Comparison of ENCODE assay signal across 11 cellular contexts in genomic region chr4:180960758-180961401, GRCh38.
DNase-seq lines count a peak whose midpoint lies in the region; TF ChIP-seq lines count a peak whose summit lies in the region.
"Had no signal": no experiment of that assay in that cellular context is flagged by ENCODE, and none has a peak within 500 bp of the region (broad histone marks: within the 10 kb centered on the region; RNA-seq: fewer than 3 reads in every experiment).

No MANE protein-coding gene starts in this region.

- TF ChIP-seq POLR2A in stomach (IDR thresholded peaks at IDR 0.05): no peak

- no peak overlapping the region for H3K4me3 Mint-ChIP-seq in endodermal cell
- H3K4me3 Mint-ChIP-seq in neural progenitor cell: no peak overlapping the region
- H3K4me3 Mint-ChIP-seq: activated naive CD8-positive, alpha-beta T cell treated with anti-CD3 and anti-CD28 coated beads, Interleukin-2, amount 50 U/mL, for 24 hours had no signal

- no peaks in the 10 kb centered on the region for H3K9me3 Mint-ChIP-seq in endodermal cell
- H3K9me3 Mint-ChIP-seq in neural progenitor cell: no peaks in the 10 kb centered on the region
- H3K9me3 Mint-ChIP-seq: activated naive CD8-positive, alpha-beta T cell treated with anti-CD3 and anti-CD28 coated beads, Interleukin-2, amount 50 U/mL, for 24 hours had no signal

- no peaks in the 10 kb centered on the region for H3F3A ChIP-seq in neural progenitor cell (ENCODE audit: low read depth)

- H3K27me3 Mint-ChIP-seq in endodermal cell (ENCODE audit: insufficient read depth) (no peaks in the 10 kb centered on the region), neural progenitor cell (ENCODE audit: insufficient read depth, low read depth) (no peaks in the 10 kb centered on the region)
- H3K27me3 Mint-ChIP-seq: activated naive CD8-positive, alpha-beta T cell treated with anti-CD3 and anti-CD28 coated beads, Interleukin-2, amount 50 U/mL, for 24 hours had no signal

- WGBS in endodermal cell (ENCODE audit: insufficient coverage in 1 of 2, insufficient read length in 1 of 2), 2 experiments: 85 to 100% methylated on average over 1 to 4 of the region's 4 CpGs
- WGBS in stomach, 5 donors: 69 to 80% (median 70%) methylated on average over 4 of the region's 4 CpGs

- H3K9me3 ChIP-seq in HAP-1: no peaks in the 10 kb centered on the region
- H3K9me3 ChIP-seq in endodermal cell (ENCODE audit: control insufficient read depth, low read length): no peaks in the 10 kb centered on the region
- no peaks in the 10 kb centered on the region for H3K9me3 ChIP-seq in neural progenitor cell (ENCODE audit: low read depth)
- no peaks in the 10 kb centered on the region for H3K9me3 ChIP-seq in ascending aorta
- no peaks in the 10 kb centered on the region for H3K9me3 ChIP-seq in stomach
- H3K9me3 ChIP-seq: Caco-2, vagina had no signal

- TF ChIP-seq CTCF in endodermal cell (conservative IDR thresholded peaks at IDR 0.05): peak; percentile 39
- peak; percentile 34 for TF ChIP-seq CTCF in neural progenitor cell (IDR thresholded peaks at IDR 0.05)
- no peak for TF ChIP-seq CTCF in ascending aorta (IDR thresholded peaks at IDR 0.05)
- TF ChIP-seq CTCF in stomach (IDR thresholded peaks at IDR 0.05): no peak

- H3K27me3 ChIP-seq in HAP-1 (ENCODE audit: low read depth) (no peaks in the 10 kb centered on the region), endodermal cell (ENCODE audit: control insufficient read depth, insufficient read depth, low read length, poor library complexity, severe bottlenecking) (no peaks in the 10 kb centered on the region), neural progenitor cell (no peaks in the 10 kb centered on the region), ascending aorta (no peaks in the 10 kb centered on the region), stomach (no peaks in the 10 kb centered on the region)
- H3K27me3 ChIP-seq: vagina had no signal

- H3K36me3 ChIP-seq in HAP-1 (replicated peaks): no peaks in the 10 kb centered on the region
- no peaks in the 10 kb centered on the region for H3K36me3 ChIP-seq in endodermal cell (ENCODE audit: control insufficient read depth, insufficient read depth, low read length)
- H3K36me3 ChIP-seq in neural progenitor cell: no peaks in the 10 kb centered on the region
- no peaks in the 10 kb centered on the region for H3K36me3 ChIP-seq in ascending aorta
- no peaks in the 10 kb centered on the region for H3K36me3 ChIP-seq in stomach
- H3K36me3 ChIP-seq: vagina had no signal

- H3K9ac ChIP-seq in endodermal cell (ENCODE audit: extremely low read depth, low read length, poor library complexity, severe bottlenecking) (no peak overlapping the region), neural progenitor cell (no peak overlapping the region)

- H4K20me1 ChIP-seq in neural progenitor cell (ENCODE audit: low read depth): peaks cover 6% of the 10 kb centered on the region

- intact Hi-C loops in ascending aorta (cut with DNase I): no loop called here
- intact Hi-C loops in stomach (cut with DNase I; ENCODE audit: low total_unique reads): no loop called here

- in situ Hi-C loops in HAP-1 (cut with MboI; ENCODE audit: low sequenced_read_pairs): loop anchor here (25.0 kb wide), 1 partner anchor 299 kb away; no protein-coding TSS in a partner anchor

- H3K4me1 Mint-ChIP-seq in endodermal cell (peaks cover 24% of the 10 kb centered on the region), neural progenitor cell (peaks cover 14% of the 10 kb centered on the region)
- H3K4me1 Mint-ChIP-seq: activated naive CD8-positive, alpha-beta T cell treated with anti-CD3 and anti-CD28 coated beads, Interleukin-2, amount 50 U/mL, for 24 hours had no signal

- H3K4me2 ChIP-seq in neural progenitor cell: peak overlapping the region; percentile 52

- H3K36me3 Mint-ChIP-seq in endodermal cell (ENCODE audit: low read depth): no peaks in the 10 kb centered on the region
- no peaks in the 10 kb centered on the region for H3K36me3 Mint-ChIP-seq in neural progenitor cell

- peaks cover 37% of the 10 kb centered on the region for H3K4me1 ChIP-seq in HAP-1
- H3K4me1 ChIP-seq in endodermal cell (ENCODE audit: control insufficient read depth, insufficient read depth, low read length): no peaks in the 10 kb centered on the region
- peaks cover 13% of the 10 kb centered on the region for H3K4me1 ChIP-seq in neural progenitor cell
- no peaks in the 10 kb centered on the region for H3K4me1 ChIP-seq in ascending aorta
- no peaks in the 10 kb centered on the region for H3K4me1 ChIP-seq in stomach
- H3K4me1 ChIP-seq: Caco-2, vagina had no signal

- no peaks in the 10 kb centered on the region for H3K79me2 ChIP-seq in neural progenitor cell (ENCODE audit: low read depth)

- H3K27ac Mint-ChIP-seq in endodermal cell (no peak overlapping the region), neural progenitor cell (peak overlapping the region; percentile 67)
- H3K27ac Mint-ChIP-seq: activated naive CD8-positive, alpha-beta T cell treated with anti-CD3 and anti-CD28 coated beads, Interleukin-2, amount 50 U/mL, for 24 hours had no signal

- no peak for TF ChIP-seq EP300 in stomach (IDR thresholded peaks at IDR 0.05)

- H3K27ac ChIP-seq in endodermal cell (ENCODE audit: low read depth, low read length) (peak overlapping the region; percentile 30), neural progenitor cell (no peak overlapping the region), ascending aorta (no peak overlapping the region), stomach (no peak overlapping the region)
- H3K27ac ChIP-seq: vagina had no signal

- H2AFZ ChIP-seq in neural progenitor cell (replicated peaks): no peak overlapping the region

- DNase-seq in HAP-1 (ENCODE audit: low spot score in 2 of 2) (peak; percentile 31 to 73), NCI-H774 (lab: John Stamatoyannopoulos, UW) (peak; percentile 22), endodermal cell (no peak), neural progenitor cell (ENCODE audit: low spot score) (peak; percentile 70), ascending aorta (ENCODE audit: low spot score in 2 of 2) (no peak), stomach (no peak), NCI-H446 treated with DMSO at 0.1 percent for 48 hours (lab: John Stamatoyannopoulos, UW) (no peak)
- DNase-seq in activated naive CD4-positive, alpha-beta T cell treated with Interleukin-2 at 50 U/mL for 16 hours: no peak
- DNase-seq: activated naive CD8-positive, alpha-beta T cell treated with anti-CD3 and anti-CD28 coated beads, Interleukin-2, amount 50 U/mL, for 24 hours; Caco-2 had no signal

- H3K4me3 ChIP-seq in HAP-1 (no peak overlapping the region), endodermal cell (ENCODE audit: low read length) (no peak overlapping the region), neural progenitor cell (no peak overlapping the region), ascending aorta (no peak overlapping the region), stomach (no peak overlapping the region)
- H3K4me3 ChIP-seq: vagina had no signal

Comparison
In these comparisons a context has a peak if more than half of its experiments do, and no peak if none do; other contexts are left out.
1. DNase-seq: peak in HAP-1 (2 of 2), NCI-H774 (single experiment) and neural progenitor cell (single experiment); none in endodermal cell (single experiment), ascending aorta (0 of 2), stomach (single experiment), NCI-H446 treated with DMSO at 0.1 percent for 48 hours (single experiment) and activated naive CD4-positive, alpha-beta T cell treated with Interleukin-2 at 50 U/mL for 16 hours (single experiment).
2. CTCF ChIP-seq: peak in endodermal cell (single experiment) and neural progenitor cell (single experiment); none in ascending aorta (0 of 3) and stomach (0 of 7).